In the genomic region with DNA sequence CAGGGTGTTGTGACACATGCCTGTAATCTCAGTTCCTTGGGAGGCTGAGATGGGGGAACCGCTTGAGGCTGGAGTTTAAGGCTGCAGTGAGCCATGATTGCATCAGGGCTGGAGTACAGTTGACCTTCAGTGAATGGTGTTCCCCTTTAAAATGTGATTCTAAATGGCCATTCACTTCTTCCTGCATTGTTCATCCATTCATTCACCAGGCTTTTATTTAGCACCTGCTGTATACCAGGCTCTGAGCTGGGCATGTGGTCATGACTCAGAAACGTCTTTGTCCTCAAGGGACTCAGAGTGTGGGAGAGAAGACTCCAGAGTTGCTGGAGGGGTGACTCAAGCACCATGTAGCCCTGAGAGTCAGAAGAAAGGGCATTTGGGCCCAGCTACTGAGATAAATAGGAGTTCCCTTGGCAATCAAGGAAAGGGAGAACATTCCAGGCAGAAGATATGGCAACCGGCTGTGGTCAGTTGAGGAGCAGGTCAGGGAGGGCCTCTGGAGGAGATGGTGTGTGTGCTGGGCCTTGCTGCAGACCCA, we compare ENCODE assay signal across 25 cellular contexts.
DNase-seq lines count a peak whose midpoint lies in the region; ATAC-seq and TF ChIP-seq lines count a peak whose summit lies in the region.
"Had no signal": no experiment of that assay in that cellular context is flagged by ENCODE, and none has a peak within 500 bp of the region (broad histone marks: within the 10 kb centered on the region; RNA-seq: fewer than 3 reads in every experiment).

No MANE protein-coding gene starts in this region.

- peaks cover 2% of the 10 kb centered on the region for H3K27me3 Mint-ChIP-seq in activated T-helper 1 cell treated with anti-CD3 and anti-CD28 coated beads, Interleukin-12 subunit alpha, Interleukin-12 subunit beta, Interleukin-2, Interleukin-4 antibody, amounts not matched to agents 30 ng/mL and 10 ng/mL and 1 ng/mL, durations not matched to agents 14 hours and 24 hours and 36 hours (ENCODE audit: insufficient read depth)

- no peak overlapping the region for H3K27ac Mint-ChIP-seq in activated T-helper 1 cell treated with anti-CD3 and anti-CD28 coated beads, Interleukin-12 subunit alpha, Interleukin-12 subunit beta, Interleukin-2, Interleukin-4 antibody, amounts not matched to agents 30 ng/mL and 10 ng/mL and 1 ng/mL, durations not matched to agents 14 hours and 24 hours and 36 hours
- H3K27ac Mint-ChIP-seq: activated B cell treated with CpG ODN at 0.5 μM for 24 hours; activated CD8-positive, alpha-beta T cell treated with anti-CD3 and anti-CD28 coated beads, Interleukin-2, amount 10 ng/mL, durations not matched to agents 7 days and 5 days; activated naive CD8-positive, alpha-beta T cell; activated T-cell treated with anti-CD3 and anti-CD28 coated beads, Interleukin-2, amount 50 U/mL, for 72 hours; IgD-negative memory B cell; stimulated activated naive B cell treated with anti-CD40 and anti-IgM and Interleukin-4, amounts not matched to agents 10 μg/mL and 1 μg/mL and 100 μg/mL, for 72 hours had no signal

- TF ChIP-seq CTCF in RWPE2 (IDR thresholded peaks at IDR 0.05; ENCODE audit: poor library complexity, severe bottlenecking) = no peak

- H3K9me3 ChIP-seq in RWPE2 (ENCODE audit: severe bottlenecking) = no peaks in the 10 kb centered on the region
- no peaks in the 10 kb centered on the region for H3K9me3 ChIP-seq in effector memory CD4-positive, alpha-beta T cell (ENCODE audit: control insufficient read depth, low read length)

- H3K4me3 ChIP-seq in RWPE2 (ENCODE audit: severe bottlenecking) (no peak overlapping the region), skeletal muscle cell (ENCODE audit: low read depth, low read length) (no peak overlapping the region)
- H3K4me3 ChIP-seq in effector memory CD4-positive, alpha-beta T cell (ENCODE audit: insufficient read depth, low read depth, low read length, poor library complexity, severe bottlenecking) = no peak overlapping the region
- H3K4me3 ChIP-seq: cardiac muscle cell, tibial nerve had no signal

- H3K9me3 Mint-ChIP-seq in activated T-helper 1 cell treated with anti-CD3 and anti-CD28 coated beads, Interleukin-12 subunit alpha, Interleukin-12 subunit beta, Interleukin-2, Interleukin-4 antibody, amounts not matched to agents 30 ng/mL and 10 ng/mL and 1 ng/mL, durations not matched to agents 14 hours and 24 hours and 36 hours = no peaks in the 10 kb centered on the region
- H3K9me3 Mint-ChIP-seq: activated B cell treated with CpG ODN at 0.5 μM for 24 hours, neural crest cell had no signal

- H3K4me1 ChIP-seq in RWPE2 (ENCODE audit: insufficient read depth, poor library complexity, severe bottlenecking) = peaks cover 24% of the 10 kb centered on the region
- no peaks in the 10 kb centered on the region for H3K4me1 ChIP-seq in effector memory CD4-positive, alpha-beta T cell (ENCODE audit: control insufficient read depth, insufficient read depth, low read length, poor library complexity, severe bottlenecking)
- H3K4me1 ChIP-seq: tibial nerve had no signal

- no peaks in the 10 kb centered on the region for H3K36me3 ChIP-seq in RWPE2 (ENCODE audit: low read depth)
- H3K36me3 ChIP-seq in effector memory CD4-positive, alpha-beta T cell (ENCODE audit: control insufficient read depth, insufficient read depth, low read length) = no peaks in the 10 kb centered on the region
- H3K36me3 ChIP-seq: cardiac muscle cell, tibial nerve had no signal

- intact Hi-C loops in activated T-helper 1 cell treated with anti-CD3 and anti-CD28 coated beads, Interleukin-12 subunit alpha, Interleukin-12 subunit beta, Interleukin-2, Interleukin-4 antibody, amounts not matched to agents 30 ng/mL and 10 ng/mL and 1 ng/mL, durations not matched to agents 14 hours and 24 hours and 36 hours (cut with micrococcal nuclease) = no loop called here

- H3K27me3 ChIP-seq in RWPE2 (ENCODE audit: insufficient read depth, poor library complexity, severe bottlenecking) = no peaks in the 10 kb centered on the region
- no peaks in the 10 kb centered on the region for H3K27me3 ChIP-seq in effector memory CD4-positive, alpha-beta T cell (replicated peaks; ENCODE audit: control insufficient read depth, insufficient read depth, low read length, poor library complexity, severe bottlenecking)
- H3K27me3 ChIP-seq: cardiac muscle cell had no signal

- peak overlapping the region; percentile 65 for H3K27ac ChIP-seq in RWPE2 (ENCODE audit: poor library complexity, severe bottlenecking)
- no peak overlapping the region for H3K27ac ChIP-seq in effector memory CD4-positive, alpha-beta T cell (ENCODE audit: insufficient read depth, low read length, poor library complexity, severe bottlenecking)
- H3K27ac ChIP-seq: C4-2B, cardiac muscle cell, tibial nerve had no signal

- no peaks in the 10 kb centered on the region for H3K36me3 Mint-ChIP-seq in activated T-helper 1 cell treated with anti-CD3 and anti-CD28 coated beads, Interleukin-12 subunit alpha, Interleukin-12 subunit beta, Interleukin-2, Interleukin-4 antibody, amounts not matched to agents 30 ng/mL and 10 ng/mL and 1 ng/mL, durations not matched to agents 14 hours and 24 hours and 36 hours (ENCODE audit: low read depth)
- H3K36me3 Mint-ChIP-seq: activated naive CD8-positive, alpha-beta T cell; IgD-negative memory B cell; stimulated activated naive B cell treated with anti-CD40 and anti-IgM and Interleukin-4, amounts not matched to agents 10 μg/mL and 1 μg/mL and 100 μg/mL, for 72 hours had no signal

- ATAC-seq in RWPE2 (ENCODE audit: low read depth) (no peak), esophagus mucosa (peak; percentile 24)
- ATAC-seq: activated CD8-positive, alpha-beta T cell treated with anti-CD3 and anti-CD28 coated beads, Interleukin-2, amount 10 ng/mL, durations not matched to agents 7 days and 5 days; activated T-cell treated with anti-CD3 and anti-CD28 coated beads, Interleukin-2, amount 50 U/mL, for 72 hours; stimulated activated naive B cell treated with anti-CD40 and anti-IgM and Interleukin-4, amounts not matched to agents 10 μg/mL and 1 μg/mL and 100 μg/mL, for 72 hours had no signal

- no peaks in the 10 kb centered on the region for H3K4me1 Mint-ChIP-seq in activated T-helper 1 cell treated with anti-CD3 and anti-CD28 coated beads, Interleukin-12 subunit alpha, Interleukin-12 subunit beta, Interleukin-2, Interleukin-4 antibody, amounts not matched to agents 30 ng/mL and 10 ng/mL and 1 ng/mL, durations not matched to agents 14 hours and 24 hours and 36 hours (ENCODE audit: low read depth)
- H3K4me1 Mint-ChIP-seq: activated B cell treated with CpG ODN at 0.5 μM for 24 hours, IgD-negative memory B cell, neural crest cell had no signal

- DNase-seq in SIG-M5 treated with dmso at 0.1 percent for 504 hours (lab: John Stamatoyannopoulos, UW; ENCODE audit: unreplicated experiment) (peak; percentile 16), SIG-M5 (lab: John Stamatoyannopoulos, UW) (no peak), RWPE2 (ENCODE audit: low spot score) (no peak), skeletal muscle cell (ENCODE audit: low read depth) (peak; percentile 12), NCI-H2081 (lab: John Stamatoyannopoulos, UW) (no peak)
- no peak for DNase-seq in activated T-helper 1 cell treated with anti-CD3 and anti-CD28 coated beads, Interleukin-12 subunit alpha, Interleukin-12 subunit beta, Interleukin-2, Interleukin-4 antibody, amounts not matched to agents 30 ng/mL and 10 ng/mL and 1 ng/mL, durations not matched to agents 14 hours and 24 hours and 36 hours (ENCODE audit: low spot score)
- DNase-seq in effector memory CD4-positive, alpha-beta T cell = no peak
- DNase-seq: activated B cell treated with CpG ODN at 0.5 μM for 24 hours; activated CD8-positive, alpha-beta T cell treated with anti-CD3 and anti-CD28 coated beads, Interleukin-2, amount 10 ng/mL, durations not matched to agents 7 days and 5 days; activated T-cell treated with anti-CD3 and anti-CD28 coated beads, Interleukin-2, amount 50 U/mL, for 72 hours; GOT3; kidney glomerular epithelial cell; NCI-H1048; NCI-H2081 treated with DMSO at 0.1 percent for 48 hours; NCI-H524 treated with DMSO at 0.1 percent for 48 hours; SHP77; stimulated activated CD4-positive, alpha-beta T cell treated with anti-CD3 and anti-CD28 coated beads, Interleukin-15, amount 100 ng/mL, for 24 hours; stimulated activated naive B cell treated with anti-CD40 and anti-IgM and Interleukin-4, amounts not matched to agents 10 μg/mL and 1 μg/mL and 100 μg/mL, for 72 hours had no signal

- no peak overlapping the region for H3K4me3 Mint-ChIP-seq in activated T-helper 1 cell treated with anti-CD3 and anti-CD28 coated beads, Interleukin-12 subunit alpha, Interleukin-12 subunit beta, Interleukin-2, Interleukin-4 antibody, amounts not matched to agents 30 ng/mL and 10 ng/mL and 1 ng/mL, durations not matched to agents 14 hours and 24 hours and 36 hours
- H3K4me3 Mint-ChIP-seq: activated B cell treated with CpG ODN at 0.5 μM for 24 hours; activated CD8-positive, alpha-beta T cell treated with anti-CD3 and anti-CD28 coated beads, Interleukin-2, amount 10 ng/mL, durations not matched to agents 7 days and 5 days; activated naive CD8-positive, alpha-beta T cell; activated T-cell treated with anti-CD3 and anti-CD28 coated beads, Interleukin-2, amount 50 U/mL, for 72 hours; IgD-negative memory B cell; neural crest cell; stimulated activated naive B cell treated with anti-CD40 and anti-IgM and Interleukin-4, amounts not matched to agents 10 μg/mL and 1 μg/mL and 100 μg/mL, for 72 hours had no signal

Comparison
In these comparisons a context has a peak if more than half of its experiments do, and no peak if none do; other contexts are left out.
1. DNase-seq: peak in SIG-M5 treated with dmso at 0.1 percent for 504 hours (single experiment) and skeletal muscle cell (single experiment); none in SIG-M5 (single experiment), RWPE2 (single experiment), activated T-helper 1 cell treated with anti-CD3 and anti-CD28 coated beads, Interleukin-12 subunit alpha, Interleukin-12 subunit beta, Interleukin-2, Interleukin-4 antibody, amounts not matched to agents 30 ng/mL and 10 ng/mL and 1 ng/mL, durations not matched to agents 14 hours and 24 hours and 36 hours (single experiment), NCI-H2081 (0 of 2) and effector memory CD4-positive, alpha-beta T cell (0 of 3).